In genomic region chr15:62142736-62143135, GRCh38 we compare ENCODE assay signal across 21 cellular contexts. TPM values are rescaled to one million over a fixed set of nuclear protein-coding genes. Genes with fewer than 3 reads are reported as not detected.
DNase-seq lines count a peak whose midpoint lies in the region; ATAC-seq and TF ChIP-seq lines count a peak whose summit lies in the region.
"Had no signal": no experiment of that assay in that cellular context is flagged by ENCODE, and none has a peak within 500 bp of the region (broad histone marks: within the 10 kb centered on the region; RNA-seq: fewer than 3 reads in every experiment).

No MANE protein-coding gene starts in this region.

- H3K9me3 ChIP-seq in PC-9 (ENCODE audit: insufficient read depth, low read depth) = no peaks in the 10 kb centered on the region
- H3K9me3 ChIP-seq: heart left ventricle, thyroid gland had no signal

- CTCF ChIA-PET in PC-9 (lab: Charles Lee) = no interaction called here

- H3K4me1 ChIP-seq in GM23338 (ENCODE audit: insufficient read depth) = 0 out of 2 replicates have a peak, but pooled peaks cover 4% of the 10 kb centered on the region
- no peaks in the 10 kb centered on the region for H3K4me1 ChIP-seq in PC-9 (replicated peaks; ENCODE audit: insufficient read depth)
- H3K4me1 ChIP-seq: heart left ventricle, thyroid gland had no signal

- POLR2A ChIA-PET in PC-9 (lab: Charles Lee; ENCODE audit: unreplicated experiment) = no interaction called here

- peaks cover 10% of the 10 kb centered on the region; the same call in 2 of the 3 replicates for H3K9me3 Mint-ChIP-seq in GM23338
- H3K9me3 Mint-ChIP-seq: CD8-positive, alpha-beta memory T cell; stimulated activated memory B cell treated with anti-CD40 and anti-IgM and Interleukin-4, amounts not matched to agents 10 μg/mL and 1 μg/mL and 100 μg/mL, for 72 hours had no signal

- no peaks in the 10 kb centered on the region for H3K79me2 ChIP-seq in GM23338 (replicated peaks; ENCODE audit: insufficient read depth)
- no peaks in the 10 kb centered on the region for H3K79me2 ChIP-seq in PC-9 (ENCODE audit: low read depth)

- no peaks in the 10 kb centered on the region for H3K27me3 ChIP-seq in GM23338 (ENCODE audit: insufficient read depth)
- no peaks in the 10 kb centered on the region for H3K27me3 ChIP-seq in PC-9 (ENCODE audit: insufficient read depth, low read depth)
- H3K27me3 ChIP-seq: heart left ventricle, thyroid gland had no signal

- peaks cover 3% of the 10 kb centered on the region for H3K27me3 Mint-ChIP-seq in GM23338 (ENCODE audit: insufficient read depth, low read depth, poor library complexity)

- no peak overlapping the region for H3K27ac ChIP-seq in 22Rv1
- H3K27ac ChIP-seq in GM23338 (ENCODE audit: low read depth) = no peak overlapping the region
- H3K27ac ChIP-seq in PC-9 = no peak overlapping the region
- H3K27ac ChIP-seq: heart left ventricle, KMS-11, thyroid gland had no signal

- peaks cover 16% of the 10 kb centered on the region for H3K4me1 Mint-ChIP-seq in GM23338
- H3K4me1 Mint-ChIP-seq: naive B cell; stimulated activated memory B cell treated with anti-CD40 and anti-IgM and Interleukin-4, amounts not matched to agents 10 μg/mL and 1 μg/mL and 100 μg/mL, for 72 hours had no signal

- H3F3A ChIP-seq in GM23338 (replicated peaks; ENCODE audit: low read depth) (no peaks in the 10 kb centered on the region), PC-9 (ENCODE audit: insufficient read depth, low read depth) (no peaks in the 10 kb centered on the region)

- H3K4me3 ChIP-seq in GM23338 (no peak overlapping the region), PC-9 (no peak overlapping the region), fibroblast of pulmonary artery (replicated peaks; ENCODE audit: low read depth, low read length) (no peak overlapping the region)
- H3K4me3 ChIP-seq: heart left ventricle, thyroid gland had no signal

- TF ChIP-seq CTCF in 22Rv1 (IDR thresholded peaks at IDR 0.05) = peak; percentile 18; the same call in 1 of the 2 replicates
- TF ChIP-seq CTCF in GM23338 (conservative IDR thresholded peaks at IDR 0.05; ENCODE audit: low read depth in 2 of 2) = no peak; a peak in 1 of 4 replicates
- TF ChIP-seq CTCF in PC-9 (conservative IDR thresholded peaks at IDR 0.05) = peak; percentile 64
- peak; percentile 32 for TF ChIP-seq CTCF in fibroblast of pulmonary artery (IDR thresholded peaks at IDR 0.05; ENCODE audit: low read length, missing control alignments)

- H3K4me2 ChIP-seq in GM23338 (peak overlapping the region; percentile 23; the same call in 1 of the 2 replicates), PC-9 (no peak overlapping the region)
- H3K4me2 ChIP-seq: KMS-11 had no signal

- no peak overlapping the region for H2AFZ ChIP-seq in GM23338
- no peak overlapping the region for H2AFZ ChIP-seq in PC-9

- H3K9me2 ChIP-seq in GM23338 (ENCODE audit: insufficient read depth) (peaks cover 10% of the 10 kb centered on the region; the same call in 1 of the 2 replicates), PC-9 (ENCODE audit: insufficient read depth) (no peaks in the 10 kb centered on the region)

- DNase-seq in GM23338 (ENCODE audit: low spot score) (peak; percentile 54), PC-9 (no peak), fibroblast of pulmonary artery (ENCODE audit: low read depth) (peak; percentile 46), cerebellar cortex (ENCODE audit: low spot score) (no peak)
- DNase-seq in activated naive CD4-positive, alpha-beta T cell (lab: John Stamatoyannopoulos, UW) = no peak
- no peak for DNase-seq in stimulated activated CD8-positive, alpha-beta memory T cell treated with anti-CD3 and anti-CD28 coated beads, Interleukin-4, amount 100 ng/mL, for 48 hours
- DNase-seq: activated CD4-positive, alpha-beta T cell treated with anti-CD3 and anti-CD28 coated beads, Interleukin-2, amount 50 U/mL, for 48 hours; CD8-positive, alpha-beta memory T cell; cerebellar nuclear complex; effector CD8-positive, alpha-beta T cell; heart left ventricle; naive B cell; right cardiac atrium; SHP77 treated with DMSO at 0.1 percent for 48 hours; stimulated activated CD4-positive, alpha-beta T cell treated with anti-CD3 and anti-CD28 coated beads, Interleukin-15, amount 100 ng/mL, for 24 hours had no signal

- H3K36me3 ChIP-seq in GM23338 (ENCODE audit: insufficient read depth) = no peaks in the 10 kb centered on the region
- no peaks in the 10 kb centered on the region for H3K36me3 ChIP-seq in PC-9 (ENCODE audit: low read depth)
- H3K36me3 ChIP-seq: heart left ventricle, thyroid gland had no signal

- no peak overlapping the region for H3K27ac Mint-ChIP-seq in GM23338
- H3K27ac Mint-ChIP-seq: naive B cell; stimulated activated memory B cell treated with anti-CD40 and anti-IgM and Interleukin-4, amounts not matched to agents 10 μg/mL and 1 μg/mL and 100 μg/mL, for 72 hours had no signal

- BruUV-seq in PC-9 (replicated peaks; lab: Mats Ljungman, UMichigan) = no TSS peak

- H4K20me1 ChIP-seq in GM23338 (replicated peaks; ENCODE audit: insufficient read depth) (no peaks in the 10 kb centered on the region), PC-9 (ENCODE audit: insufficient read depth) (no peaks in the 10 kb centered on the region)

- intact Hi-C loops in PC-9 (cut with micrococcal nuclease; ENCODE audit: unreplicated experiment) = no loop called here

- H3K4me3 Mint-ChIP-seq in GM23338 = no peak overlapping the region
- H3K4me3 Mint-ChIP-seq: naive B cell; stimulated activated memory B cell treated with anti-CD40 and anti-IgM and Interleukin-4, amounts not matched to agents 10 μg/mL and 1 μg/mL and 100 μg/mL, for 72 hours had no signal

- H3K36me3 Mint-ChIP-seq in GM23338 (ENCODE audit: low read depth) = peaks cover 8% of the 10 kb centered on the region; the same call in 2 of the 3 replicates
- H3K36me3 Mint-ChIP-seq: CD8-positive, alpha-beta memory T cell; naive B cell; stimulated activated memory B cell treated with anti-CD40 and anti-IgM and Interleukin-4, amounts not matched to agents 10 μg/mL and 1 μg/mL and 100 μg/mL, for 72 hours had no signal

- ATAC-seq in GM23338 = peak; percentile 71
- ATAC-seq in GM18519 (IDR thresholded peaks at IDR 0.05; ENCODE audit: low FRiP score, unreplicated experiment) = no peak
- ATAC-seq: heart left ventricle; stimulated activated memory B cell treated with anti-CD40 and anti-IgM and Interleukin-4, amounts not matched to agents 10 μg/mL and 1 μg/mL and 100 μg/mL, for 72 hours had no signal

TF ChIP-seq in GM23338, 12 proteins besides CTCF, POLR2A, EP300 and RAD21 (continues in another document):
- TF ChIP-seq EZH2phosphoT487 (IDR thresholded peaks at IDR 0.05; ENCODE audit: unreplicated experiment) = no peak
- no peak for TF ChIP-seq REST (IDR thresholded peaks at IDR 0.05; ENCODE audit: unreplicated experiment)
- no peak for TF ChIP-seq NANOG (IDR thresholded peaks at IDR 0.05; ENCODE audit: borderline replicate concordance)
- no peak for TF ChIP-seq ZNF114 (CRISPR knock-in tag; IDR thresholded peaks at IDR 0.05)
- TF ChIP-seq POLR2AphosphoS5 (IDR thresholded peaks at IDR 0.05; ENCODE audit: low read depth) = no peak
- TF ChIP-seq STAT1 (IDR thresholded peaks at IDR 0.05; ENCODE audit: unreplicated experiment) = no peak

RNA-seq across cellular contexts. Expression of gene C2CD4B, which starts 22.3 kb away (rescaled TPM):
- 1.3 and 1.5 TPM in 2 replicates for total RNA-seq in GM23338 (2014; rRNA removed; shearing (Covaris generic))
- 0.31 TPM in 1 of 2 replicates, not detected in the other for polyA plus RNA-seq in GM23338 (2016; fragmentation: Nextera tagmentation; extraction: Ambion mirVana)
- total RNA-seq in PC-9 (2021) = not detected in 2 replicates
- total RNA-seq: osteoblast had no signal
- polyA plus RNA-seq: CD8-positive, alpha-beta memory T cell had no signal

Comparison
In these comparisons a context has a peak if more than half of its experiments do, and no peak if none do; other contexts are left out.
1. CTCF ChIP-seq: peak in 22Rv1 (single experiment), PC-9 (single experiment) and fibroblast of pulmonary artery (single experiment); none in GM23338 (0 of 2).
2. DNase-seq: peak in GM23338 (single experiment) and fibroblast of pulmonary artery (single experiment); none in PC-9 (0 of 2), cerebellar cortex (single experiment), activated naive CD4-positive, alpha-beta T cell (0 of 4) and stimulated activated CD8-positive, alpha-beta memory T cell treated with anti-CD3 and anti-CD28 coated beads, Interleukin-4, amount 100 ng/mL, for 48 hours (single experiment).